Comparison of ENCODE assay signal across 1 cellular context in genomic region chr17:75975757-75976174, GRCh38.
TF ChIP-seq lines count a peak whose summit lies in the region.

No MANE protein-coding gene starts in this region.

TF ChIP-seq in endothelial cell of umbilical vein, 7 proteins besides CTCF, POLR2A, EP300 and RAD21:
- TF ChIP-seq FOS (IDR thresholded peaks at IDR 0.05; ENCODE audit: borderline replicate concordance, insufficient read depth, low read length) (no peak), GATA2 (IDR thresholded peaks at IDR 0.05; ENCODE audit: insufficient read depth, insufficient read length, low read depth, low read length) (no peak), JUN (IDR thresholded peaks at IDR 0.05; ENCODE audit: borderline replicate concordance, insufficient read depth, insufficient read length, low read depth) (no peak), EZH2 (IDR thresholded peaks at IDR 0.05; ENCODE audit: borderline replicate concordance, low read depth, low read length, severe bottlenecking) (no peak), MYC (IDR thresholded peaks at IDR 0.05; ENCODE audit: low read depth, low read length) (no peak), MAX (IDR thresholded peaks at IDR 0.05; ENCODE audit: insufficient read depth, insufficient read length) (no peak), POLR2AphosphoS5 (IDR thresholded peaks at IDR 0.05; ENCODE audit: insufficient read depth, low read depth, low read length) (no peak)
